29 cellular contexts compared by ENCODE assay signal in genomic region chr18:32328379-32328778, GRCh38.
DNase-seq lines count a peak whose midpoint lies in the region; ATAC-seq, FAIRE-seq and TF ChIP-seq lines count a peak whose summit lies in the region.
"Had no signal": no experiment of that assay in that cellular context is flagged by ENCODE, and none has a peak within 500 bp of the region (broad histone marks: within the 10 kb centered on the region; RNA-seq: fewer than 3 reads in every experiment).

No MANE protein-coding gene starts in this region.

- no peaks in the 10 kb centered on the region for H3K9me3 Mint-ChIP-seq in stimulated activated naive CD8-positive, alpha-beta T cell treated with anti-CD3 and anti-CD28 coated beads, Interleukin-15, amount 100 ng/mL, for 72 hours
- H3K9me3 Mint-ChIP-seq: activated CD4-positive, alpha-beta memory T cell treated with anti-CD3 and anti-CD28 coated beads for 36 hours; activated naive CD4-positive, alpha-beta T cell treated with anti-CD3 and anti-CD28 coated beads, Interleukin-2, amount 50 U/mL, for 24 hours; activated T-helper 17 cell treated with anti-CD3 and anti-CD28 coated beads, Interleukin-2, amount 50 U/mL, for 72 hours; stimulated activated memory B cell treated with anti-CD40 and anti-IgM and Interleukin-4, amounts not matched to agents 10 μg/mL and 1 μg/mL and 100 μg/mL, for 72 hours had no signal

- no peak overlapping the region for H3K4me3 ChIP-seq in AG10803 (ENCODE audit: low read length)
- no peak overlapping the region for H3K4me3 ChIP-seq in PC-3 (ENCODE audit: low read length)
- no peak overlapping the region for H3K4me3 ChIP-seq in cardiac fibroblast (replicated peaks in 1 of 2; ENCODE audit: low read depth in 2 of 2, low read length in 2 of 2)
- H3K4me3 ChIP-seq: A549, esophagus squamous epithelium, GM12878, testis had no signal

- ATAC-seq in PC-3 (no peak), GM21390 (IDR thresholded peaks at IDR 0.05; ENCODE audit: unreplicated experiment) (no peak)
- ATAC-seq in stimulated activated naive CD8-positive, alpha-beta T cell treated with anti-CD3 and anti-CD28 coated beads, Interleukin-15, amount 100 ng/mL, for 72 hours: no peak
- ATAC-seq: A549; activated T-helper 17 cell treated with anti-CD3 and anti-CD28 coated beads, Interleukin-2, amount 50 U/mL, for 72 hours; GM12878; left colon; stimulated activated memory B cell treated with anti-CD40 and anti-IgM and Interleukin-4, amounts not matched to agents 10 μg/mL and 1 μg/mL and 100 μg/mL, for 72 hours had no signal

- H3K4me1 Mint-ChIP-seq in stimulated activated naive CD8-positive, alpha-beta T cell treated with anti-CD3 and anti-CD28 coated beads, Interleukin-15, amount 100 ng/mL, for 72 hours: no peaks in the 10 kb centered on the region
- H3K4me1 Mint-ChIP-seq: activated naive CD4-positive, alpha-beta T cell treated with anti-CD3 and anti-CD28 coated beads, Interleukin-2, amount 50 U/mL, for 24 hours; activated T-helper 17 cell treated with anti-CD3 and anti-CD28 coated beads, Interleukin-2, amount 50 U/mL, for 72 hours; naive B cell; stimulated activated memory B cell treated with anti-CD40 and anti-IgM and Interleukin-4, amounts not matched to agents 10 μg/mL and 1 μg/mL and 100 μg/mL, for 72 hours had no signal

- no peaks in the 10 kb centered on the region for H3K79me2 ChIP-seq in PC-3 (ENCODE audit: low read length)

- intact Hi-C loops in PC-3 (cut with micrococcal nuclease): no loop called here

- FAIRE-seq in GM19239 (lab: Jason Lieb, UNC): no peak
- FAIRE-seq: A549, colon, GM12878, urothelium cell line had no signal

- no peak for TF ChIP-seq CTCF in AG10803 (conservative IDR thresholded peaks at IDR 0.05; ENCODE audit: low read length)
- TF ChIP-seq CTCF in PC-3 (conservative IDR thresholded peaks at IDR 0.05; ENCODE audit: low read depth, low read length): no peak
- no peak for TF ChIP-seq CTCF in cardiac fibroblast (IDR thresholded peaks at IDR 0.05; ENCODE audit: low read depth, low read length)

- H2AFZ ChIP-seq in PC-3 (ENCODE audit: low read length): no peak overlapping the region

- no TSS peak for BruUV-seq in PC-3 (replicated peaks; lab: Mats Ljungman, UMichigan)

- no peak overlapping the region for H3K27ac Mint-ChIP-seq in stimulated activated naive CD8-positive, alpha-beta T cell treated with anti-CD3 and anti-CD28 coated beads, Interleukin-15, amount 100 ng/mL, for 72 hours
- H3K27ac Mint-ChIP-seq: activated CD4-positive, alpha-beta memory T cell treated with anti-CD3 and anti-CD28 coated beads for 36 hours; activated naive CD4-positive, alpha-beta T cell treated with anti-CD3 and anti-CD28 coated beads, Interleukin-2, amount 50 U/mL, for 24 hours; activated T-helper 17 cell treated with anti-CD3 and anti-CD28 coated beads, Interleukin-2, amount 50 U/mL, for 72 hours; naive B cell; stimulated activated memory B cell treated with anti-CD40 and anti-IgM and Interleukin-4, amounts not matched to agents 10 μg/mL and 1 μg/mL and 100 μg/mL, for 72 hours had no signal

- H3F3A ChIP-seq in PC-3 (ENCODE audit: low read length, unreplicated experiment): no peaks in the 10 kb centered on the region

- H3K4me3 Mint-ChIP-seq in stimulated activated naive CD8-positive, alpha-beta T cell treated with anti-CD3 and anti-CD28 coated beads, Interleukin-15, amount 100 ng/mL, for 72 hours: no peak overlapping the region
- H3K4me3 Mint-ChIP-seq: activated CD4-positive, alpha-beta memory T cell treated with anti-CD3 and anti-CD28 coated beads for 36 hours; activated naive CD4-positive, alpha-beta T cell treated with anti-CD3 and anti-CD28 coated beads, Interleukin-2, amount 50 U/mL, for 24 hours; activated T-helper 17 cell treated with anti-CD3 and anti-CD28 coated beads, Interleukin-2, amount 50 U/mL, for 72 hours; naive B cell; stimulated activated memory B cell treated with anti-CD40 and anti-IgM and Interleukin-4, amounts not matched to agents 10 μg/mL and 1 μg/mL and 100 μg/mL, for 72 hours had no signal

- CTCF ChIA-PET in PC-3 (lab: Charles Lee): interaction anchor here (0.9 kb wide), 1 partner anchor 142 kb away, joined by 5 read pairs; the partner anchor contains the start of gene GAREM1

- peak; percentile 24 for DNase-seq in AG10803 (ENCODE audit: low read depth)
- DNase-seq in PC-3: peak; percentile 9
- DNase-seq in cardiac fibroblast (ENCODE audit: low read depth in 2 of 2): peak; percentile 72 to 77
- DNase-seq in hepatic stellate cell (ENCODE audit: low spot score): peak; percentile 31
- DNase-seq in HuH-7.5 (ENCODE audit: low spot score): no peak
- no peak for DNase-seq in GM19239 (ENCODE audit: insufficient read length, low spot score)
- DNase-seq in stimulated activated naive CD8-positive, alpha-beta T cell treated with anti-CD3 and anti-CD28 coated beads, Interleukin-15, amount 100 ng/mL, for 72 hours: no peak
- DNase-seq: activated CD4-positive, alpha-beta memory T cell treated with anti-CD3 and anti-CD28 coated beads for 36 hours; activated CD8-positive, alpha-beta memory T cell treated with anti-CD3 and anti-CD28 coated beads, Interleukin-2, amount 50 U/mL, for 48 hours; C1 segment of cervical spinal cord; Caco-2; DND-41; esophagus squamous epithelium; KG1; left colon; naive B cell; NCI-H1436 treated with DMSO at 0.1 percent for 48 hours; NCI-H2107; NCI-H510A treated with DMSO at 0.1 percent for 48 hours; SHP77 treated with DMSO at 0.1 percent for 48 hours; testis had no signal

- H3K9ac ChIP-seq in PC-3 (ENCODE audit: low read length): no peak overlapping the region

- POLR2A ChIA-PET in PC-3 (lab: Charles Lee; ENCODE audit: unreplicated experiment): no interaction called here

- H3K4me1 ChIP-seq in PC-3 (ENCODE audit: insufficient read depth, low read length): no peaks in the 10 kb centered on the region
- H3K4me1 ChIP-seq: A549, Caco-2, esophagus squamous epithelium had no signal

- no peaks in the 10 kb centered on the region for H3K9me3 ChIP-seq in PC-3 (ENCODE audit: low read length)
- H3K9me3 ChIP-seq: A549, Caco-2, esophagus squamous epithelium, testis had no signal

- no peaks in the 10 kb centered on the region for H3K9me2 ChIP-seq in PC-3 (replicated peaks; ENCODE audit: low read length)

- H3K27me3 ChIP-seq in PC-3 (ENCODE audit: low read length): no peaks in the 10 kb centered on the region
- H3K27me3 ChIP-seq: esophagus squamous epithelium, testis had no signal

- peaks cover 28% of the 10 kb centered on the region for H3K27me3 Mint-ChIP-seq in stimulated activated naive CD8-positive, alpha-beta T cell treated with anti-CD3 and anti-CD28 coated beads, Interleukin-15, amount 100 ng/mL, for 72 hours

- H3K4me2 ChIP-seq in PC-3 (ENCODE audit: low read length): no peak overlapping the region
- H3K4me2 ChIP-seq: A549 had no signal

- H3K36me3 ChIP-seq in PC-3 (ENCODE audit: low read depth, low read length): no peaks in the 10 kb centered on the region

- no peaks in the 10 kb centered on the region for H4K20me1 ChIP-seq in PC-3 (ENCODE audit: low read length)

- no peak overlapping the region for H3K27ac ChIP-seq in PC-3 (ENCODE audit: low read length)
- H3K27ac ChIP-seq: A549, esophagus squamous epithelium, testis had no signal

Comparison
In these comparisons a context has a peak if more than half of its experiments do, and no peak if none do; other contexts are left out.
1. DNase-seq: peak in AG10803 (single experiment), PC-3 (single experiment), cardiac fibroblast (2 of 2) and hepatic stellate cell (single experiment); none in HuH-7.5 (single experiment), GM19239 (single experiment) and stimulated activated naive CD8-positive, alpha-beta T cell treated with anti-CD3 and anti-CD28 coated beads, Interleukin-15, amount 100 ng/mL, for 72 hours (0 of 2).